In the genomic region with DNA sequence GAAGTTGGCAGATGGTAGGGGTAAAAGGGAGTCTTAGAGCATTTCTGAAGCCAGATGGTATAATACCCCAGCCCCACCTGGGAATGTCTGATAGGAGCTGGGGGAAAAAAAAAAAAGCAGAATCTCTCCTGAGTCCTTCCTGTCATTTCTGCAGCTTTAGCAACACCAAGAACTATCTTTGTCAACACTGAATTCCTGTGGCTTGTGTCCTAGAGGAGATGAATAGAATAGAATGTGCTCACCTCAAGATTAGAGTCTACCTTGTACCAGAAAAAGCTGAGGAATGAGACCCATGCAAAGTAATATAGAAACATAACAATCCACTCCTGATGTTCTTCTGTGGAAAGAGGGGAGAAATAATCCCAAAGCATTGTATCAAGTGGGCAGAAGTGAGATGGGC, we compare ENCODE assay signal across 15 cellular contexts.
DNase-seq lines count a peak whose midpoint lies in the region; ATAC-seq, FAIRE-seq and TF ChIP-seq lines count a peak whose summit lies in the region.
"Had no signal": no experiment of that assay in that cellular context is flagged by ENCODE, and none has a peak within 500 bp of the region (broad histone marks: within the 10 kb centered on the region; RNA-seq: fewer than 3 reads in every experiment).

No MANE protein-coding gene starts in this region.

- no peak overlapping the region for H4K8ac ChIP-seq in trophoblast cell (ENCODE audit: low read depth, low read length)

- no peak for TF ChIP-seq CTCF in choroid plexus epithelial cell (conservative IDR thresholded peaks at IDR 0.05; ENCODE audit: low read depth, low read length)
- TF ChIP-seq CTCF in transverse colon (IDR thresholded peaks at IDR 0.05), result no peak

- H3K79me1 ChIP-seq in trophoblast cell (ENCODE audit: low read length), result no peaks in the 10 kb centered on the region

- POLR2A ChIA-PET in activated CD4-positive, alpha-beta T cell treated with anti-CD3 and anti-CD28 coated beads for 36 hours (lab: Charles Lee), result no interaction called here

- in situ Hi-C loops in transverse colon (cut with MboI; ENCODE audit: low pct_ligation_motif_present in 1 of 4, low pct_unique_long_range_greater_than_20kb in 1 of 4, low sequenced_read_pairs in 3 of 4), result no loop called here

- H3K27ac Mint-ChIP-seq in activated CD4-positive, alpha-beta T cell treated with anti-CD3 and anti-CD28 coated beads for 36 hours, result peak overlapping the region; percentile 4

- H3K18ac ChIP-seq in trophoblast cell (ENCODE audit: low read length), result no peak overlapping the region

- TF ChIP-seq EP300 in transverse colon (IDR thresholded peaks at IDR 0.05; ENCODE audit: low read depth), result no peak

- no peak overlapping the region for H2BK12ac ChIP-seq in trophoblast cell (ENCODE audit: low read length)

- CTCF ChIA-PET in activated CD4-positive, alpha-beta T cell treated with anti-CD3 and anti-CD28 coated beads for 36 hours (lab: Charles Lee), result interaction anchor here (0.6 to 1.1 kb wide), 3 partner anchors 11 to 137 kb away, joined by 3 read pairs; no protein-coding TSS in a partner anchor

- no peak overlapping the region for H2BK5ac ChIP-seq in trophoblast cell (ENCODE audit: low read depth, low read length, poor library complexity)

- H3K36me3 ChIP-seq in trophoblast cell (ENCODE audit: control insufficient read depth in 1 of 2, insufficient read depth in 2 of 2, low read length in 2 of 2) (peaks cover 12 to 20% of the 10 kb centered on the region in 2 experiments), transverse colon (peaks cover 0 to 15% (median 4%) of the 10 kb centered on the region in 4 donors)

- no peak overlapping the region for H3K4me3 ChIP-seq in choroid plexus epithelial cell (ENCODE audit: low read depth, low read length)
- no peak overlapping the region for H3K4me3 ChIP-seq in trophoblast cell (ENCODE audit: low read depth, low read length)
- no peak overlapping the region for H3K4me3 ChIP-seq in transverse colon
- H3K4me3 ChIP-seq: lower lobe of right lung, tibial nerve had no signal

- H3K9me3 ChIP-seq in trophoblast cell (ENCODE audit: insufficient read depth, low read depth, low read length), result no peaks in the 10 kb centered on the region
- H3K9me3 ChIP-seq in transverse colon, result no peaks in the 10 kb centered on the region
- H3K9me3 ChIP-seq: lower lobe of right lung, tibial nerve had no signal

- no peak overlapping the region for H4K12ac ChIP-seq in trophoblast cell (ENCODE audit: low read depth, low read length)

- no peak overlapping the region for H3K4me2 ChIP-seq in trophoblast cell (ENCODE audit: low read length)

- H3K4me1 ChIP-seq in trophoblast cell (ENCODE audit: control insufficient read depth in 1 of 2, insufficient read depth in 2 of 2, low read length in 2 of 2) (peaks cover 7 to 10% of the 10 kb centered on the region in 2 experiments), transverse colon (no peaks in the 10 kb centered on the region)
- H3K4me1 ChIP-seq: lower lobe of right lung, parathyroid adenoma, tibial nerve had no signal

- peaks cover 34% of the 10 kb centered on the region for H3K4me1 Mint-ChIP-seq in activated CD4-positive, alpha-beta T cell treated with anti-CD3 and anti-CD28 coated beads for 36 hours

- no peak for ATAC-seq in activated CD4-positive, alpha-beta T cell treated with anti-CD3 and anti-CD28 coated beads for 36 hours
- no peak for ATAC-seq in GM21619 (IDR thresholded peaks at IDR 0.05; ENCODE audit: unreplicated experiment)
- ATAC-seq: lower lobe of right lung had no signal

- no peaks in the 10 kb centered on the region for H3K9me3 Mint-ChIP-seq in activated CD4-positive, alpha-beta T cell treated with anti-CD3 and anti-CD28 coated beads for 36 hours (ENCODE audit: low read depth)

- TF ChIP-seq POLR2A in transverse colon (IDR thresholded peaks at IDR 0.05), result no peak

- no peak overlapping the region for H3K4ac ChIP-seq in trophoblast cell (ENCODE audit: low read depth, low read length)

- no peak overlapping the region for H3K9ac ChIP-seq in trophoblast cell (ENCODE audit: low read length)
- H3K9ac ChIP-seq: parathyroid adenoma had no signal

- H3K27ac ChIP-seq in trophoblast cell (ENCODE audit: low read depth, low read length), result no peak overlapping the region
- no peak overlapping the region for H3K27ac ChIP-seq in transverse colon
- H3K27ac ChIP-seq: lower lobe of right lung, parathyroid adenoma, tibial nerve had no signal

- no peak overlapping the region for H2AFZ ChIP-seq in trophoblast cell (ENCODE audit: insufficient read depth, low read length, poor library complexity)
- H2AFZ ChIP-seq: parathyroid adenoma had no signal

- no peak overlapping the region for H2AK5ac ChIP-seq in trophoblast cell (ENCODE audit: low read length)

- no peak overlapping the region for H3K4me3 Mint-ChIP-seq in activated CD4-positive, alpha-beta T cell treated with anti-CD3 and anti-CD28 coated beads for 36 hours

- no peak overlapping the region for H2BK120ac ChIP-seq in trophoblast cell (ENCODE audit: insufficient read depth, low read length, poor library complexity)

- H3K27me3 Mint-ChIP-seq in activated CD4-positive, alpha-beta T cell treated with anti-CD3 and anti-CD28 coated beads for 36 hours, result no peaks in the 10 kb centered on the region

- H3K27me3 ChIP-seq in trophoblast cell (ENCODE audit: insufficient read depth, low read length) (no peaks in the 10 kb centered on the region), transverse colon (no peaks in the 10 kb centered on the region)
- H3K27me3 ChIP-seq: tibial nerve had no signal

- peaks cover 38% of the 10 kb centered on the region for H3K36me3 Mint-ChIP-seq in activated CD4-positive, alpha-beta T cell treated with anti-CD3 and anti-CD28 coated beads for 36 hours (ENCODE audit: low read depth)

- intact Hi-C loops in activated CD4-positive, alpha-beta T cell treated with anti-CD3 and anti-CD28 coated beads for 36 hours (cut with DNase I, micrococcal nuclease), result no loop called here
- intact Hi-C loops in transverse colon (cut with DNase I; ENCODE audit: low total_unique reads), result no loop called here

- no peak overlapping the region for H4K91ac ChIP-seq in trophoblast cell (ENCODE audit: low read depth, low read length)

- no peak overlapping the region for H3K23ac ChIP-seq in trophoblast cell (ENCODE audit: low read length)

- DNase-seq in activated CD4-positive, alpha-beta T cell treated with anti-CD3 and anti-CD28 coated beads for 36 hours, result no peak
- DNase-seq in activated CD4-positive, alpha-beta T cell treated with anti-CD3 and anti-CD28 coated beads for 4 hours, result no peak
- DNase-seq in RCC 7860 (ENCODE audit: low spot score) (peak; percentile 16), choroid plexus epithelial cell (ENCODE audit: low read depth) (peak; percentile 36), trophoblast cell (peak; percentile 41 to 69), NCI-H2081 (lab: John Stamatoyannopoulos, UW) (no peak), transverse colon (no peak)
- DNase-seq: activated gamma-delta T cell treated with Interleukin-2 at 50 U/mL for 16 hours; lower lobe of right lung; stimulated activated CD4-positive, alpha-beta T cell treated with anti-CD3 and anti-CD28 coated beads, Interleukin-12 subunit alpha, Interleukin-12 subunit beta, amount 100 ng/mL, for 4 hours; T-helper 1 cell had no signal

- no peaks in the 10 kb centered on the region for H3K79me2 ChIP-seq in trophoblast cell (ENCODE audit: control insufficient read depth, insufficient read depth, low read length, poor library complexity)
- H3K79me2 ChIP-seq: parathyroid adenoma had no signal

- FAIRE-seq in RCC 7860 (lab: Jason Lieb, UNC), result no peak
- FAIRE-seq: A204.1 had no signal

- no peak overlapping the region for H3K14ac ChIP-seq in trophoblast cell (ENCODE audit: low read length)

Comparison
In these comparisons a context has a peak if more than half of its experiments do, and no peak if none do; other contexts are left out.
1. DNase-seq: peak in RCC 7860 (single experiment), choroid plexus epithelial cell (single experiment) and trophoblast cell (2 of 2); none in activated CD4-positive, alpha-beta T cell treated with anti-CD3 and anti-CD28 coated beads for 36 hours (single experiment), activated CD4-positive, alpha-beta T cell treated with anti-CD3 and anti-CD28 coated beads for 4 hours (0 of 2), NCI-H2081 (0 of 2) and transverse colon (single experiment).